ENCODE assay signal across 1 cellular context in the genomic region with DNA sequence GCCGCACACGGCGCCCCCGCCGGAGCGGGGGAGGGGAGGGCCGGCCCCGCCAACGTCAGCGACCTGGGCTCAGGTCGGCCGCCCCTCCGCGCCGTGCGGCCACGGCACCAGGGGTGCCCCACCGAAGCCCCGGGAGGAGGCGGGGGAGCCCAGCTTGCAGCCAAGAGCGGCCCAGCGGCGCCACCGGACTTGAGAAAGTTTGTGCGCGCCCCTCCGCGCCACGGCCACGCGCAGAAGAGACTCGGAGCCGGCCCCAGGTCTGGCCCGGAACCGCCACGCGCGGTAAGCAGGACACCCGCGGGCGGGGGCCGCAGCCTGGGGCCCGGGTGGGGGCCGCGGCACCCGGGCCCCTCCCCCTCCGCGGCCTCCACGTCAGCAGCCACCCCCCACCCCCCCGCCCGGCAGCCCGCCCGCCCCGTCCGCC.
TF ChIP-seq lines count a peak whose summit lies in the region.

No MANE protein-coding gene starts in this region.

TF ChIP-seq in K562, 482 proteins besides CTCF, POLR2A, EP300 and RAD21:
- peak; percentile 68 for TF ChIP-seq POLR2G (IDR thresholded peaks at IDR 0.05; ENCODE audit: low read depth, low read length)
- no peak for TF ChIP-seq ZNF24 (IDR thresholded peaks at IDR 0.05)
- peak; percentile 30 for TF ChIP-seq RBM22 (IDR thresholded peaks at IDR 0.05; ENCODE audit: low read depth, low read length, poor library complexity, severe bottlenecking)
- TF ChIP-seq PHF8 (IDR thresholded peaks at IDR 0.05; ENCODE audit: borderline replicate concordance, low read length): peak; percentile 25; the same call in 1 of the 2 replicates
- TF ChIP-seq, protein P1, sequence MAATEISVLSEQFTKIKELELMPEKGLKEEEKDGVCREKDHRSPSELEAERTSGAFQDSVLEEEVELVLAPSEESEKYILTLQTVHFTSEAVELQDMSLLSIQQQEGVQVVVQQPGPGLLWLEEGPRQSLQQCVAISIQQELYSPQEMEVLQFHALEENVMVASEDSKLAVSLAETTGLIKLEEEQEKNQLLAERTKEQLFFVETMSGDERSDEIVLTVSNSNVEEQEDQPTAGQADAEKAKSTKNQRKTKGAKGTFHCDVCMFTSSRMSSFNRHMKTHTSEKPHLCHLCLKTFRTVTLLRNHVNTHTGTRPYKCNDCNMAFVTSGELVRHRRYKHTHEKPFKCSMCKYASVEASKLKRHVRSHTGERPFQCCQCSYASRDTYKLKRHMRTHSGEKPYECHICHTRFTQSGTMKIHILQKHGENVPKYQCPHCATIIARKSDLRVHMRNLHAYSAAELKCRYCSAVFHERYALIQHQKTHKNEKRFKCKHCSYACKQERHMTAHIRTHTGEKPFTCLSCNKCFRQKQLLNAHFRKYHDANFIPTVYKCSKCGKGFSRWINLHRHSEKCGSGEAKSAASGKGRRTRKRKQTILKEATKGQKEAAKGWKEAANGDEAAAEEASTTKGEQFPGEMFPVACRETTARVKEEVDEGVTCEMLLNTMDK (IDR thresholded peaks at IDR 0.05; ENCODE audit: borderline replicate concordance, insufficient read depth, low read depth, low read length, poor library complexity, severe bottlenecking): no peak
- TF ChIP-seq ZBTB7A (IDR thresholded peaks at IDR 0.05; ENCODE audit: borderline replicate concordance, control insufficient read depth, low read depth, low read length): 0 out of 2 replicates have a peak, but pooled peaks have one; percentile 5
- peak; percentile 63 for TF ChIP-seq RBFOX2 (IDR thresholded peaks at IDR 0.05; ENCODE audit: low read depth, low read length)
- TF ChIP-seq BRD4 (IDR thresholded peaks at IDR 0.05): no peak
- no peak for TF ChIP-seq HDAC6 (IDR thresholded peaks at IDR 0.05; ENCODE audit: low read depth, low read length)
- TF ChIP-seq ETV6 (IDR thresholded peaks at IDR 0.05; ENCODE audit: borderline replicate concordance in 1 of 2, low read depth in 2 of 2, low read length in 1 of 2): no peak
- no peak for TF ChIP-seq ETV6 (CRISPR knock-in tag; IDR thresholded peaks at IDR 0.05; ENCODE audit: borderline replicate concordance)
- TF ChIP-seq, protein P2, sequence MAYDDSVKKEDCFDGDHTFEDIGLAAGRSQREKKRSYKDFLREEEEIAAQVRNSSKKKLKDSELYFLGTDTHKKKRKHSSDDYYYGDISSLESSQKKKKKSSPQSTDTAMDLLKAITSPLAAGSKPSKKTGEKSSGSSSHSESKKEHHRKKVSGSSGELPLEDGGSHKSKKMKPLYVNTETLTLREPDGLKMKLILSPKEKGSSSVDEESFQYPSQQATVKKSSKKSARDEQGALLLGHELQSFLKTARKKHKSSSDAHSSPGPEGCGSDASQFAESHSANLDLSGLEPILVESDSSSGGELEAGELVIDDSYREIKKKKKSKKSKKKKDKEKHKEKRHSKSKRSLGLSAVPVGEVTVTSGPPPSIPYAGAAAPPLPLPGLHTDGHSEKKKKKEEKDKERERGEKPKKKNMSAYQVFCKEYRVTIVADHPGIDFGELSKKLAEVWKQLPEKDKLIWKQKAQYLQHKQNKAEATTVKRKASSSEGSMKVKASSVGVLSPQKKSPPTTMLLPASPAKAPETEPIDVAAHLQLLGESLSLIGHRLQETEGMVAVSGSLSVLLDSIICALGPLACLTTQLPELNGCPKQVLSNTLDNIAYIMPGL (CRISPR knock-in tag; IDR thresholded peaks at IDR 0.05): no peak
- TF ChIP-seq, protein P3, sequence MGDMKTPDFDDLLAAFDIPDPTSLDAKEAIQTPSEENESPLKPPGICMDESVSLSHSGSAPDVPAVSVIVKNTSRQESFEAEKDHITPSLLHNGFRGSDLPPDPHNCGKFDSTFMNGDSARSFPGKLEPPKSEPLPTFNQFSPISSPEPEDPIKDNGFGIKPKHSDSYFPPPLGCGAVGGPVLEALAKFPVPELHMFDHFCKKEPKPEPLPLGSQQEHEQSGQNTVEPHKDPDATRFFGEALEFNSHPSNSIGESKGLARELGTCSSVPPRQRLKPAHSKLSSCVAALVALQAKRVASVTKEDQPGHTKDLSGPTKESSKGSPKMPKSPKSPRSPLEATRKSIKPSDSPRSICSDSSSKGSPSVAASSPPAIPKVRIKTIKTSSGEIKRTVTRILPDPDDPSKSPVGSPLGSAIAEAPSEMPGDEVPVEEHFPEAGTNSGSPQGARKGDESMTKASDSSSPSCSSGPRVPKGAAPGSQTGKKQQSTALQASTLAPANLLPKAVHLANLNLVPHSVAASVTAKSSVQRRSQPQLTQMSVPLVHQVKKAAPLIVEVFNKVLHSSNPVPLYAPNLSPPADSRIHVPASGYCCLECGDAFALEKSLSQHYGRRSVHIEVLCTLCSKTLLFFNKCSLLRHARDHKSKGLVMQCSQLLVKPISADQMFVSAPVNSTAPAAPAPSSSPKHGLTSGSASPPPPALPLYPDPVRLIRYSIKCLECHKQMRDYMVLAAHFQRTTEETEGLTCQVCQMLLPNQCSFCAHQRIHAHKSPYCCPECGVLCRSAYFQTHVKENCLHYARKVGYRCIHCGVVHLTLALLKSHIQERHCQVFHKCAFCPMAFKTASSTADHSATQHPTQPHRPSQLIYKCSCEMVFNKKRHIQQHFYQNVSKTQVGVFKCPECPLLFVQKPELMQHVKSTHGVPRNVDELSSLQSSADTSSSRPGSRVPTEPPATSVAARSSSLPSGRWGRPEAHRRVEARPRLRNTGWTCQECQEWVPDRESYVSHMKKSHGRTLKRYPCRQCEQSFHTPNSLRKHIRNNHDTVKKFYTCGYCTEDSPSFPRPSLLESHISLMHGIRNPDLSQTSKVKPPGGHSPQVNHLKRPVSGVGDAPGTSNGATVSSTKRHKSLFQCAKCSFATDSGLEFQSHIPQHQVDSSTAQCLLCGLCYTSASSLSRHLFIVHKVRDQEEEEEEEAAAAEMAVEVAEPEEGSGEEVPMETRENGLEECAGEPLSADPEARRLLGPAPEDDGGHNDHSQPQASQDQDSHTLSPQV (IDR thresholded peaks at IDR 0.05): no peak
- TF ChIP-seq, protein P4, sequence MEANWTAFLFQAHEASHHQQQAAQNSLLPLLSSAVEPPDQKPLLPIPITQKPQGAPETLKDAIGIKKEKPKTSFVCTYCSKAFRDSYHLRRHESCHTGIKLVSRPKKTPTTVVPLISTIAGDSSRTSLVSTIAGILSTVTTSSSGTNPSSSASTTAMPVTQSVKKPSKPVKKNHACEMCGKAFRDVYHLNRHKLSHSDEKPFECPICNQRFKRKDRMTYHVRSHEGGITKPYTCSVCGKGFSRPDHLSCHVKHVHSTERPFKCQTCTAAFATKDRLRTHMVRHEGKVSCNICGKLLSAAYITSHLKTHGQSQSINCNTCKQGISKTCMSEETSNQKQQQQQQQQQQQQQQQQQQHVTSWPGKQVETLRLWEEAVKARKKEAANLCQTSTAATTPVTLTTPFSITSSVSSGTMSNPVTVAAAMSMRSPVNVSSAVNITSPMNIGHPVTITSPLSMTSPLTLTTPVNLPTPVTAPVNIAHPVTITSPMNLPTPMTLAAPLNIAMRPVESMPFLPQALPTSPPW (CRISPR knock-in tag; IDR thresholded peaks at IDR 0.05): peak; percentile 81
- TF ChIP-seq KLF10 (CRISPR knock-in tag; IDR thresholded peaks at IDR 0.05): no peak
- TF ChIP-seq SAFB (IDR thresholded peaks at IDR 0.05; ENCODE audit: borderline replicate concordance, low read depth, low read length): peak; percentile 72; the same call in 1 of the 2 replicates
- TF ChIP-seq, protein P5, sequence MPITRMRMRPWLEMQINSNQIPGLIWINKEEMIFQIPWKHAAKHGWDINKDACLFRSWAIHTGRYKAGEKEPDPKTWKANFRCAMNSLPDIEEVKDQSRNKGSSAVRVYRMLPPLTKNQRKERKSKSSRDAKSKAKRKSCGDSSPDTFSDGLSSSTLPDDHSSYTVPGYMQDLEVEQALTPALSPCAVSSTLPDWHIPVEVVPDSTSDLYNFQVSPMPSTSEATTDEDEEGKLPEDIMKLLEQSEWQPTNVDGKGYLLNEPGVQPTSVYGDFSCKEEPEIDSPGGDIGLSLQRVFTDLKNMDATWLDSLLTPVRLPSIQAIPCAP (CRISPR knock-in tag; IDR thresholded peaks at IDR 0.05; ENCODE audit: borderline replicate concordance): no peak
TF ChIP-seq in K562: peak in this region for 7.
